In genomic region chr21:44878053-44878982, GRCh38 we compare ENCODE assay signal across 2 cellular contexts.
A peak's percentile ranks its signal among the peaks of the same experiment; 100 is the strongest.
TF ChIP-seq lines count a peak whose summit lies in the region.

No MANE protein-coding gene starts in this region.

TF ChIP-seq in A549, 52 proteins besides CTCF, POLR2A, EP300 and RAD21:
- TF ChIP-seq PHF8 (IDR thresholded peaks at IDR 0.05; ENCODE audit: borderline replicate concordance, low read depth) (no peak), CEBPB (IDR thresholded peaks at IDR 0.05) (no peak), BCL3 (IDR thresholded peaks at IDR 0.05) (no peak), RFX5 (IDR thresholded peaks at IDR 0.05) (no peak), CBX8 (IDR thresholded peaks at IDR 0.05) (no peak), HEYL (CRISPR knock-in tag; IDR thresholded peaks at IDR 0.05) (no peak), FOSL2 (IDR thresholded peaks at IDR 0.05) (no peak), FOSL2 (CRISPR knock-in tag; IDR thresholded peaks at IDR 0.05) (peak; percentile 32)
- TF ChIP-seq, protein P1, sequence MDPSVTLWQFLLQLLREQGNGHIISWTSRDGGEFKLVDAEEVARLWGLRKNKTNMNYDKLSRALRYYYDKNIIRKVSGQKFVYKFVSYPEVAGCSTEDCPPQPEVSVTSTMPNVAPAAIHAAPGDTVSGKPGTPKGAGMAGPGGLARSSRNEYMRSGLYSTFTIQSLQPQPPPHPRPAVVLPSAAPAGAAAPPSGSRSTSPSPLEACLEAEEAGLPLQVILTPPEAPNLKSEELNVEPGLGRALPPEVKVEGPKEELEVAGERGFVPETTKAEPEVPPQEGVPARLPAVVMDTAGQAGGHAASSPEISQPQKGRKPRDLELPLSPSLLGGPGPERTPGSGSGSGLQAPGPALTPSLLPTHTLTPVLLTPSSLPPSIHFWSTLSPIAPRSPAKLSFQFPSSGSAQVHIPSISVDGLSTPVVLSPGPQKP (IDR thresholded peaks at IDR 0.05; ENCODE audit: low read depth, low read length), result no peak

TF ChIP-seq in HepG2, 621 proteins besides CTCF, POLR2A, EP300 and RAD21 (continues in another document):
- TF ChIP-seq, protein P2, sequence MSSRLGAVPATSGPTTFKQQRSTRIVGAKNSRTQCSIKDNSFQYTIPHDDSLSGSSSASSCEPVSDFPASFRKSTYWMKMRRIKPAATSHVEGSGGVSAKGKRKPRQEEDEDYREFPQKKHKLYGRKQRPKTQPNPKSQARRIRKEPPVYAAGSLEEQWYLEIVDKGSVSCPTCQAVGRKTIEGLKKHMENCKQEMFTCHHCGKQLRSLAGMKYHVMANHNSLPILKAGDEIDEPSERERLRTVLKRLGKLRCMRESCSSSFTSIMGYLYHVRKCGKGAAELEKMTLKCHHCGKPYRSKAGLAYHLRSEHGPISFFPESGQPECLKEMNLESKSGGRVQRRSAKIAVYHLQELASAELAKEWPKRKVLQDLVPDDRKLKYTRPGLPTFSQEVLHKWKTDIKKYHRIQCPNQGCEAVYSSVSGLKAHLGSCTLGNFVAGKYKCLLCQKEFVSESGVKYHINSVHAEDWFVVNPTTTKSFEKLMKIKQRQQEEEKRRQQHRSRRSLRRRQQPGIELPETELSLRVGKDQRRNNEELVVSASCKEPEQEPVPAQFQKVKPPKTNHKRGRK (CRISPR knock-in tag; IDR thresholded peaks at IDR 0.05), result no peak
- TF ChIP-seq SOX6 (IDR thresholded peaks at IDR 0.05), result no peak
- TF ChIP-seq SOX6 (CRISPR knock-in tag; IDR thresholded peaks at IDR 0.05), result peak; percentile 93
- TF ChIP-seq, protein P3, sequence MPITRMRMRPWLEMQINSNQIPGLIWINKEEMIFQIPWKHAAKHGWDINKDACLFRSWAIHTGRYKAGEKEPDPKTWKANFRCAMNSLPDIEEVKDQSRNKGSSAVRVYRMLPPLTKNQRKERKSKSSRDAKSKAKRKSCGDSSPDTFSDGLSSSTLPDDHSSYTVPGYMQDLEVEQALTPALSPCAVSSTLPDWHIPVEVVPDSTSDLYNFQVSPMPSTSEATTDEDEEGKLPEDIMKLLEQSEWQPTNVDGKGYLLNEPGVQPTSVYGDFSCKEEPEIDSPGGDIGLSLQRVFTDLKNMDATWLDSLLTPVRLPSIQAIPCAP (CRISPR knock-in tag; IDR thresholded peaks at IDR 0.05; ENCODE audit: low read depth), result no peak
- TF ChIP-seq SRF (IDR thresholded peaks at IDR 0.05; ENCODE audit: low read depth, low read length), result peak; percentile 86
- no peak for TF ChIP-seq SETDB1 (CRISPR knock-in tag; IDR thresholded peaks at IDR 0.05; ENCODE audit: borderline replicate concordance)
- TF ChIP-seq, protein P4, sequence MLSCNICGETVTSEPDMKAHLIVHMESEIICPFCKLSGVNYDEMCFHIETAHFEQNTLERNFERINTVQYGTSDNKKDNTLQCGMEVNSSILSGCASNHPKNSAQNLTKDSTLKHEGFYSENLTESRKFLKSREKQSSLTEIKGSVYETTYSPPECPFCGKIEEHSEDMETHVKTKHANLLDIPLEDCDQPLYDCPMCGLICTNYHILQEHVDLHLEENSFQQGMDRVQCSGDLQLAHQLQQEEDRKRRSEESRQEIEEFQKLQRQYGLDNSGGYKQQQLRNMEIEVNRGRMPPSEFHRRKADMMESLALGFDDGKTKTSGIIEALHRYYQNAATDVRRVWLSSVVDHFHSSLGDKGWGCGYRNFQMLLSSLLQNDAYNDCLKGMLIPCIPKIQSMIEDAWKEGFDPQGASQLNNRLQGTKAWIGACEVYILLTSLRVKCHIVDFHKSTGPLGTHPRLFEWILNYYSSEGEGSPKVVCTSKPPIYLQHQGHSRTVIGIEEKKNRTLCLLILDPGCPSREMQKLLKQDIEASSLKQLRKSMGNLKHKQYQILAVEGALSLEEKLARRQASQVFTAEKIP (CRISPR knock-in tag; IDR thresholded peaks at IDR 0.05; ENCODE audit: borderline replicate concordance), result no peak
- no peak for TF ChIP-seq ZNF660 (CRISPR knock-in tag; IDR thresholded peaks at IDR 0.05; ENCODE audit: borderline replicate concordance, low read depth)
- no peak for TF ChIP-seq ZNF326 (CRISPR knock-in tag; IDR thresholded peaks at IDR 0.05; ENCODE audit: borderline replicate concordance)
- TF ChIP-seq STAT6 (CRISPR knock-in tag; IDR thresholded peaks at IDR 0.05; ENCODE audit: borderline replicate concordance), result no peak
- TF ChIP-seq, protein P5, sequence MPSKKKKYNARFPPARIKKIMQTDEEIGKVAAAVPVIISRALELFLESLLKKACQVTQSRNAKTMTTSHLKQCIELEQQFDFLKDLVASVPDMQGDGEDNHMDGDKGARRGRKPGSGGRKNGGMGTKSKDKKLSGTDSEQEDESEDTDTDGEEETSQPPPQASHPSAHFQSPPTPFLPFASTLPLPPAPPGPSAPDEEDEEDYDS (CRISPR knock-in tag; IDR thresholded peaks at IDR 0.05), result peak; percentile 90
- TF ChIP-seq, protein P6, sequence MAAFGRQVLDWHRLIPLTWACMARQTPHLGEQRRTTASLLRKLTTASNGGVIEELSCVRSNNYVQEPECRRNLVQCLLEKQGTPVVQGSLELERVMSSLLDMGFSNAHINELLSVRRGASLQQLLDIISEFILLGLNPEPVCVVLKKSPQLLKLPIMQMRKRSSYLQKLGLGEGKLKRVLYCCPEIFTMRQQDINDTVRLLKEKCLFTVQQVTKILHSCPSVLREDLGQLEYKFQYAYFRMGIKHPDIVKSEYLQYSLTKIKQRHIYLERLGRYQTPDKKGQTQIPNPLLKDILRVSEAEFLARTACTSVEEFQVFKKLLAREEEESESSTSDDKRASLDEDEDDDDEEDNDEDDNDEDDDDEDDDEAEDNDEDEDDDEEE (CRISPR knock-in tag; IDR thresholded peaks at IDR 0.05), result no peak
- TF ChIP-seq, protein P7, sequence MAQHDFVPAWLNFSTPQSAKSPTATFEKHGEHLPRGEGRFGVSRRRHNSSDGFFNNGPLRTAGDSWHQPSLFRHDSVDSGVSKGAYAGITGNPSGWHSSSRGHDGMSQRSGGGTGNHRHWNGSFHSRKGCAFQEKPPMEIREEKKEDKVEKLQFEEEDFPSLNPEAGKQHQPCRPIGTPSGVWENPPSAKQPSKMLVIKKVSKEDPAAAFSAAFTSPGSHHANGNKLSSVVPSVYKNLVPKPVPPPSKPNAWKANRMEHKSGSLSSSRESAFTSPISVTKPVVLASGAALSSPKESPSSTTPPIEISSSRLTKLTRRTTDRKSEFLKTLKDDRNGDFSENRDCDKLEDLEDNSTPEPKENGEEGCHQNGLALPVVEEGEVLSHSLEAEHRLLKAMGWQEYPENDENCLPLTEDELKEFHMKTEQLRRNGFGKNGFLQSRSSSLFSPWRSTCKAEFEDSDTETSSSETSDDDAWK (CRISPR knock-in tag; IDR thresholded peaks at IDR 0.05), result no peak
- no peak for TF ChIP-seq ZNF543 (CRISPR knock-in tag; IDR thresholded peaks at IDR 0.05)
- TF ChIP-seq ZNF781 (CRISPR knock-in tag; IDR thresholded peaks at IDR 0.05; ENCODE audit: borderline replicate concordance, not compliant biosample characterization), result no peak
- no peak for TF ChIP-seq ZNF891 (CRISPR knock-in tag; IDR thresholded peaks at IDR 0.05)
- TF ChIP-seq ZNF629 (CRISPR knock-in tag; conservative IDR thresholded peaks at IDR 0.05), result no peak
- no peak for TF ChIP-seq TGIF2 (CRISPR knock-in tag; IDR thresholded peaks at IDR 0.05)
- no peak for TF ChIP-seq ZFYVE20 (CRISPR knock-in tag; IDR thresholded peaks at IDR 0.05; ENCODE audit: borderline replicate concordance, low read depth)
- no peak for TF ChIP-seq ZNF12 (CRISPR knock-in tag; IDR thresholded peaks at IDR 0.05)
- TF ChIP-seq IKZF1 (IDR thresholded peaks at IDR 0.05), result no peak
- TF ChIP-seq BRD4 (CRISPR knock-in tag; IDR thresholded peaks at IDR 0.05), result peak; percentile 83
- TF ChIP-seq ZFP36L2 (CRISPR knock-in tag; IDR thresholded peaks at IDR 0.05), result no peak
- TF ChIP-seq, protein P8, sequence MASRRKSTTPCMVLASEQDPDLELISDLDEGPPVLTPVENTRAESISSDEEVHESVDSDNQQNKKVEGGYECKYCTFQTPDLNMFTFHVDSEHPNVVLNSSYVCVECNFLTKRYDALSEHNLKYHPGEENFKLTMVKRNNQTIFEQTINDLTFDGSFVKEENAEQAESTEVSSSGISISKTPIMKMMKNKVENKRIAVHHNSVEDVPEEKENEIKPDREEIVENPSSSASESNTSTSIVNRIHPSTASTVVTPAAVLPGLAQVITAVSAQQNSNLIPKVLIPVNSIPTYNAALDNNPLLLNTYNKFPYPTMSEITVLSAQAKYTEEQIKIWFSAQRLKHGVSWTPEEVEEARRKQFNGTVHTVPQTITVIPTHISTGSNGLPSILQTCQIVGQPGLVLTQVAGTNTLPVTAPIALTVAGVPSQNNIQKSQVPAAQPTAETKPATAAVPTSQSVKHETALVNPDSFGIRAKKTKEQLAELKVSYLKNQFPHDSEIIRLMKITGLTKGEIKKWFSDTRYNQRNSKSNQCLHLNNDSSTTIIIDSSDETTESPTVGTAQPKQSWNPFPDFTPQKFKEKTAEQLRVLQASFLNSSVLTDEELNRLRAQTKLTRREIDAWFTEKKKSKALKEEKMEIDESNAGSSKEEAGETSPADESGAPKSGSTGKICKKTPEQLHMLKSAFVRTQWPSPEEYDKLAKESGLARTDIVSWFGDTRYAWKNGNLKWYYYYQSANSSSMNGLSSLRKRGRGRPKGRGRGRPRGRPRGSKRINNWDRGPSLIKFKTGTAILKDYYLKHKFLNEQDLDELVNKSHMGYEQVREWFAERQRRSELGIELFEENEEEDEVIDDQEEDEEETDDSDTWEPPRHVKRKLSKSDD (CRISPR knock-in tag; IDR thresholded peaks at IDR 0.05; ENCODE audit: low read depth), result peak; percentile 28; the same call in 1 of the 2 replicates
- no peak for TF ChIP-seq GZF1 (CRISPR knock-in tag; IDR thresholded peaks at IDR 0.05)
- TF ChIP-seq ZNF530 (CRISPR knock-in tag; IDR thresholded peaks at IDR 0.05; ENCODE audit: low read depth), result no peak
- TF ChIP-seq TP53 (CRISPR knock-in tag; conservative IDR thresholded peaks at IDR 0.05), result no peak; the same call in 1 of the 2 replicates
- TF ChIP-seq, protein P9, sequence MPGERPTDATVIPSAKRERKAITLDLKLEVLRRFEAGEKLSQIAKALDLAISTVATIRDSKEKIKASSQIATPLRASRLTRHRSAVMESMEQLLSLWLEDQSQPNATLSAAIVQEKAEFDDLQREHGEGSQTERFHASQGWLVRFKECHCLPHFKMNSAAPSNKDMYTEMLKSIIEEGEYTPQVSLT (CRISPR knock-in tag; IDR thresholded peaks at IDR 0.05; ENCODE audit: borderline replicate concordance, low read depth), result no peak
- TF ChIP-seq SALL1 (CRISPR knock-in tag; IDR thresholded peaks at IDR 0.05), result peak; percentile 57; the same call in 1 of the 2 replicates
- no peak for TF ChIP-seq SKIL (CRISPR knock-in tag; IDR thresholded peaks at IDR 0.05; ENCODE audit: borderline replicate concordance)
- TF ChIP-seq MYC (CRISPR knock-in tag; IDR thresholded peaks at IDR 0.05; ENCODE audit: borderline replicate concordance), result no peak; the same call in 1 of the 2 replicates
- no peak for TF ChIP-seq ZBTB39 (CRISPR knock-in tag; IDR thresholded peaks at IDR 0.05)
- peak; percentile 58 for TF ChIP-seq ZNF800 (CRISPR knock-in tag; IDR thresholded peaks at IDR 0.05)
- TF ChIP-seq KDM4B (CRISPR knock-in tag; IDR thresholded peaks at IDR 0.05), result no peak
